Comparison of ENCODE assay signal across 5 cellular contexts in the genomic region with DNA sequence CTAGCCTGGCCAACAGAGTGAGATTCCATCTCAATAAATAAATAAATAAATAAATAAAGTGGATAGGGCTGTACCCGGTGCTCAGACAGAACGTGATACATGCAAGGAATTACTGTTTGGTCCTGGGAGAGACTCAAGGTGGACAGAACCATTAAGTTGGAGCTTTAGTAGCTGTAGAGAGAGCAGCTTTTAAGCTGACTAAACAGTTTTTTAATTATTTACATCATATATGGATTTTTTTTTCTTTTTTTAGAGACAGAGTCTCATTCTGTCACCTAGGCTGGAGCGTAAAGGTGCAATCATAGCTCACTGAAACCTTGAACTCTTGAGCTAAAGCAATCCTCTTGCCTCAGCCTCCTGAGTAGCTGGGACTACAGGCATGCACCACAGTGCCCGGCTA.
"Had no signal": no experiment of that assay in that cellular context is flagged by ENCODE, and none has a peak within 500 bp of the region (broad histone marks: within the 10 kb centered on the region; RNA-seq: fewer than 3 reads in every experiment).

No MANE protein-coding gene starts in this region.

- DNase-seq: KBM-7, KG1 had no signal

- H3K9ac ChIP-seq: KMS-11 had no signal

- H3K27ac ChIP-seq: HL-60, KMS-11 had no signal

- FAIRE-seq: HTR-8/SVneo had no signal

- H3K4me2 ChIP-seq: KMS-11 had no signal
